1 cellular context compared by ENCODE assay signal in the genomic region with DNA sequence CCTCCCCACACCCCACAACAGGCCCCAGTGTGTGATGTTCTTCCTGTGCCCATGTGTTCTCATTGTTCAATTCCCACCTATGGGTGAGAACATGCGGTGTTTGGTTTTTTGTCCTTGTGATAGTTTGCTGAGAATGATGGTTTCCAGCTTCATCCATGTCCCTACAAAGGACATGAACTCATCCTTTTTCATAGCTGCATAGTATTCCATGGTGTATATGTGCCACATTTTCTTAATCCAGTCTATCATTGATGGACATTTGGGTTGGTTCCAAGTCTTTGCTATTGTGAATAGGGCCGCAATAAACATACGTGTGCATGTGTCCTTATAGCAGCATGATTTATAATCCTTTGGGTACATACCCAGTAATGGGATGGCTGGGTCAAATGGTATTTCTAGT.
A peak's percentile ranks its signal among the peaks of the same experiment; 100 is the strongest.
TF ChIP-seq lines count a peak whose summit lies in the region.
"Not testable (repeated sequence)": the region's sequence is repeated elsewhere in the genome, so short reads cannot be mapped to it uniquely, and the experiment has no call there.

No MANE protein-coding gene starts in this region.

- H3K4me1 ChIP-seq in HEK293 (ENCODE audit: control insufficient read depth, insufficient read depth, low read length), result not testable (repeated sequence)

- not testable (repeated sequence) for H3K4me3 ChIP-seq in HEK293 (ENCODE audit: low read depth, low read length)

- not testable (repeated sequence) for TF ChIP-seq CTCF in HEK293 (tag by site-specific recombination; IDR thresholded peaks at IDR 0.05)

- H3K27ac ChIP-seq in HEK293 (ENCODE audit: extremely low read depth, low read depth, low read length), result not testable (repeated sequence)

- not testable (repeated sequence) for H3K9me3 ChIP-seq in HEK293 (ENCODE audit: control insufficient read depth, insufficient read depth, low read depth, low read length)

- H3K36me3 ChIP-seq in HEK293 (ENCODE audit: control insufficient read depth in 2 of 2, insufficient read depth in 1 of 2, low read length in 2 of 2), result not testable (repeated sequence)

- CTCF ChIA-PET in HEK293 (lab: Yijun Ruan, JAX), result not testable (repeated sequence)

- POLR2A ChIA-PET in HEK293 (lab: Yijun Ruan, JAX), result not testable (repeated sequence)

TF ChIP-seq in HEK293, 187 proteins besides CTCF, POLR2A, EP300 and RAD21:
- TF ChIP-seq, protein P1, sequence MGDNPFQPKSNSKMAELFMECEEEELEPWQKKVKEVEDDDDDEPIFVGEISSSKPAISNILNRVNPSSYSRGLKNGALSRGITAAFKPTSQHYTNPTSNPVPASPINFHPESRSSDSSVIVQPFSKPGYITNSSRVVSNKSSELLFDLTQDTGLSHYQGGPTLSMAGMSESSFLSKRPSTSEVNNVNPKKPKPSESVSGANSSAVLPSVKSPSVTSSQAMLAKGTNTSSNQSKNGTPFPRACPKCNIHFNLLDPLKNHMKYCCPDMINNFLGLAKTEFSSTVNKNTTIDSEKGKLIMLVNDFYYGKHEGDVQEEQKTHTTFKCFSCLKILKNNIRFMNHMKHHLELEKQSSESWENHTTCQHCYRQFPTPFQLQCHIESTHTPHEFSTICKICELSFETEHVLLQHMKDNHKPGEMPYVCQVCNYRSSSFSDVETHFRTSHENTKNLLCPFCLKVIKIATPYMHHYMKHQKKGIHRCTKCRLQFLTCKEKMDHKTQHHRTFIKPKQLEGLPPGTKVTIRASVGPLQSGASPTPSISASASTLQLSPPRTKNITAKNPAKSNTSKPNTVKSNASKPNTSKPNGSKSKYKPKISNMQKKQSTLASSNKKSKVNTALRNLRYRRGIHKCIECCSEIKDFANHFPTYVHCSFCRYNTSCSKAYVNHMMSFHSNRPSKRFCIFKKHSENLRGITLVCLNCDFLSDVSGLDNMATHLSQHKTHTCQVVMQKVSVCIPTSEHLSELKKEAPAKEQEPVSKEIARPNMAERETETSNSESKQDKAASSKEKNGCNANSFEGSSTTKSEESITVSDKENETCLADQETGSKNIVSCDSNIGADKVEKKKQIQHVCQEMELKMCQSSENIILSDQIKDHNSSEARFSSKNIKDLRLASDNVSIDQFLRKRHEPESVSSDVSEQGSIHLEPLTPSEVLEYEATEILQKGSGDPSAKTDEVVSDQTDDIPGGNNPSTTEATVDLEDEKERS (tag by site-specific recombination; IDR thresholded peaks at IDR 0.05), result peak; percentile 86; the same call in 1 of the 2 replicates
- TF ChIP-seq ZNF146 (tag by site-specific recombination; IDR thresholded peaks at IDR 0.05) (peak; percentile 98), ZNF580 (tag by site-specific recombination; IDR thresholded peaks at IDR 0.05) (peak; percentile 63; the same call in 1 of the 2 replicates)
TF ChIP-seq in HEK293: peak in this region for 3; not testable (repeated sequence) for 184.
